In the genomic region with DNA sequence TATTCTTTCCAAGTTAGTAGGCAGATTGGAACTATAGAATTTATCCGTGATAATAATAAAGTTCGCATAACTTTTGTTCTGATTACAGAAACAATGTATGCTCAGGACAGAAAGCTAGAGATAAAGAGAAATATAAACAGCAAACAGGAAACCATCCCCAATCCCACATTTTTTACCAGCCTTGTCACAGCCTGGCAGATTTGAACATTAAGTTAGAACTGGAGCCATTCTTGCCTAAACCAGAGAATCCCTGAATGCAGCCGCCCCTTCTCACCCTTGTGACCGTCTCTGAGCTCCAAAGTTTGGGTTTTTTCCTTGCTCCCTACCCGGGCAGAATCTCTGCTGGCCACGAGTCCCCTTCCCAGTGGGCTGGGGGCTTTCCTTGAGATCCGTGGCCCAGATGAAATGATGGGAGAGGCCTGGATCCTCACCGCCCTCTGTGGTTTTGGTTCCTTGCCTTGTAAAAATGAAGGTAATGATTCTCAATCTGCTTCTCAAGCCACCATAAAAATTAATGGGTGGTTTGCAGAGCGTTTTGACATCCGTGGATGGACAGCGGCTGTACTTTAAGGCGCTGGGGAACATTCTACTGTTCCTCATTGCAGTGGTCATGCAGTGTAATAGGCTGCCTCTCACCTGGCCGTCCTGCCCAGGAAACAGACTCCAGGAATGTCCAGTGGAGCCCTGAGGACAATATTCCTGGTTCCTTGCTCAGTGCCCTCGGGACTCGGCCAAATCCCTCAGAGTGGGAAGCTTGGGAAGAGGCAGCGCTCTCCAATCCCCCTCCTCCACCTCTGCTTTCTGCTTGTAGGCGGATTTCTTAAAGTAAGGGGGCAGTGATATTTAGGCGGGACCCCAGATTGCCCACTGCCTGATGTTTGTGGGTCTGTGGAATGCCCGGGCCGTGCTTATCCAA, we compare ENCODE assay signal across 8 cellular contexts. TPM values are rescaled to one million over a fixed set of nuclear protein-coding genes. Genes with fewer than 3 reads are reported as not detected.
A peak's percentile ranks its signal among the peaks of the same experiment; 100 is the strongest.
DNase-seq lines count a peak whose midpoint lies in the region; ATAC-seq and TF ChIP-seq lines count a peak whose summit lies in the region.

No MANE protein-coding gene starts in this region.

- H3K27ac ChIP-seq in SK-N-MC (no peak overlapping the region), right cardiac atrium (ENCODE audit: low read length) (peak overlapping the region; percentile 43)

- no peaks in the 10 kb centered on the region; the same call in 1 of the 2 replicates for H3K36me3 ChIP-seq in SK-N-MC (ENCODE audit: insufficient read depth, low read length)

- WGBS in right cardiac atrium = 44% methylated on average over 20 of the region's 20 CpGs

- H3K9ac ChIP-seq in SK-N-MC (ENCODE audit: insufficient read length) = peak overlapping the region; percentile 91

- H3K27me3 ChIP-seq in right cardiac atrium (ENCODE audit: control insufficient read depth, insufficient read depth) = no peaks in the 10 kb centered on the region

- intact Hi-C loops in right cardiac atrium (cut with DNase I) = loop anchor here in 1 of 4 donors (10.0 kb wide), 1 partner anchor 101 kb away; no protein-coding TSS in a partner anchor

- no peaks in the 10 kb centered on the region for H3K9me3 ChIP-seq in SK-N-MC (ENCODE audit: low read depth, low read length)
- H3K9me3 ChIP-seq in right cardiac atrium (ENCODE audit: control insufficient read depth, low read length) = no peaks in the 10 kb centered on the region

- H3K4me1 ChIP-seq in right cardiac atrium (ENCODE audit: control insufficient read depth, insufficient read depth, low read length) = peaks cover 8% of the 10 kb centered on the region

- H3K4me3 ChIP-seq in SK-N-MC (peak overlapping the region; percentile 96), right cardiac atrium (ENCODE audit: low read length) (peak overlapping the region; percentile 94), retinal pigment epithelial cell (ENCODE audit: low read length) (peak overlapping the region; percentile 82)

- peak; percentile 43 for DNase-seq in GM03348 (ENCODE audit: low spot score)
- no peak for DNase-seq in SK-N-MC (ENCODE audit: low read depth, low spot score)
- no peak for DNase-seq in right cardiac atrium
- no peak for DNase-seq in retinal pigment epithelial cell (ENCODE audit: low read depth)
- DNase-seq in kidney glomerular epithelial cell (lab: John Stamatoyannopoulos, UW) = no peak
- no peak for DNase-seq in T1000 (lab: John Stamatoyannopoulos, UW)
- DNase-seq in NOMO-1 treated with dmso at 0.1 percent for 144 hours (lab: John Stamatoyannopoulos, UW; ENCODE audit: unreplicated experiment) = no peak

- TF ChIP-seq CTCF in retinal pigment epithelial cell (conservative IDR thresholded peaks at IDR 0.05; ENCODE audit: low read depth, low read length) = no peak

- no peak for ATAC-seq in right cardiac atrium
- no peak for ATAC-seq in GM21423 (IDR thresholded peaks at IDR 0.05; ENCODE audit: unreplicated experiment)

RNA-seq across cellular contexts. Expression of a gene that starts 1.6 kb away (rescaled TPM):
- 10 to 100 TPM; 18.4 to 32.0 (median 21.6) TPM for total RNA-seq in right cardiac atrium
- 12.3 TPM for polyA plus RNA-seq in right cardiac atrium
